ENCODE assay signal across 20 cellular contexts in the genomic region with DNA sequence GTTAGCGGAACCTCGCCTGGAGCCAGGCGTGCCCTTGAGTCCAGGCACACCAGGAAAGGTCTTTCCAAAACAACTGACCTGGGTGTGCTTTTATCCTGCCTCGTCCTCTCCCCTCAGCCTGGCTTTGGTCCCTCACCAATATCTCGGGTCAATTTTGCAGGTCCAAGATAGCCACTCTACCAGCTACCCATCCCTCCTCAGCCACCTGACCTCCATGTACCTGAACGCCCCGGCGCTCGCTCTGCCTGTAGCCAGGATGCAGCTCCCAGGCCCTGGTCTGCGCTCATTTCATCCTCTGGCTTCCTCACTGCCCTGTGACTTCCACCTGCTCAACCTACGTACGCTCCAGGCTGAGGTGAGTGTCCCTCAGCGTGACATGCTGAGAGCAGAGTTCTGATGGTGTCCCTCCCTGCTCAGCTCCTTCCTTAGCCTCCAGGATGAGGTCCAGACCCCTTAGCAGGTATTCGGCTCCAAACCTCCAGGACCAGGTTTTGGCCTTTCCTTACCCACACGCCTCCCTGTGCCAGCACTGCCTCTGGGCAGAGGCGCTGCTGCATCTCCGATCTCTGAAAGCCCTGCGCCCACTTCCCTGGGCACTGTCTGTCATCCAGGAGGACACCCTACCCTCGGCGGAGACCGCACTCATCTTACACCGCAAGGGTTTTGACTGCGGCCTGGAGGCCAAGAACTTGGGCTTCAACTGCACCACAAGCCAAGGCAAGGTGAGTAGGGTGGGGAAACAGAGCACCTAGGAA. TPM values are rescaled to one million over a fixed set of nuclear protein-coding genes. Genes with fewer than 3 reads are reported as not detected.
A peak's percentile ranks its signal among the peaks of the same experiment; 100 is the strongest.
DNase-seq lines count a peak whose midpoint lies in the region; ATAC-seq and TF ChIP-seq lines count a peak whose summit lies in the region.
"Had no signal": no experiment of that assay in that cellular context is flagged by ENCODE, and none has a peak within 500 bp of the region (broad histone marks: within the 10 kb centered on the region; RNA-seq: fewer than 3 reads in every experiment).

No MANE protein-coding gene starts in this region.

- peaks cover 0 to 2% (median 0%) of the 10 kb centered on the region in 7 donors for H3K9me3 Mint-ChIP-seq in CD14-positive monocyte
- no peaks in the 10 kb centered on the region for H3K9me3 Mint-ChIP-seq in activated T-helper 17 cell treated with anti-CD3 and anti-CD28 coated beads, Interleukin-2, amount 50 U/mL, for 72 hours
- H3K9me3 Mint-ChIP-seq in activated T-cell treated with anti-CD3 and anti-CD28 coated beads, Interleukin-2, amount 50 U/mL, for 4 hours, result no peaks in the 10 kb centered on the region

- no peak overlapping the region for H2BK15ac ChIP-seq in neuronal stem cell (ENCODE audit: low read length)

- no peaks in the 10 kb centered on the region for H3K9me3 ChIP-seq in left ventricle myocardium inferior (replicated peaks)
- H3K9me3 ChIP-seq in neuronal stem cell (replicated peaks in 1 of 2; ENCODE audit: control insufficient read depth in 2 of 2, insufficient read depth in 1 of 2, low read depth in 1 of 2, low read length in 2 of 2), result no peaks in the 10 kb centered on the region
- no peaks in the 10 kb centered on the region for H3K9me3 ChIP-seq in HAP-1
- H3K9me3 ChIP-seq: Peyer's patch had no signal

- no peak for DNase-seq in CD14-positive monocyte (ENCODE audit: low spot score)
- DNase-seq in left ventricle myocardium inferior, result no peak
- DNase-seq in neuronal stem cell (ENCODE audit: low spot score), result no peak
- DNase-seq in NCI-H2196 (lab: John Stamatoyannopoulos, UW; ENCODE audit: unreplicated experiment), result no peak
- DNase-seq in HAP-1 (ENCODE audit: low spot score in 2 of 2), result no peak
- no peak for DNase-seq in cerebellar cortex (ENCODE audit: low spot score)
- DNase-seq in activated T-cell treated with anti-CD3 and anti-CD28 coated beads, Interleukin-2, amount 50 U/mL, for 4 hours, result no peak
- DNase-seq: DMS53, GDM1, GOT3, Kasumi-1, NCI-H1048, NCI-H1417 treated with DMSO at 0.1 percent for 48 hours, NCI-H2029, NCI-H345, NCI-H524, NCI-H82, Peyer's patch had no signal

- no peak overlapping the region for H4K91ac ChIP-seq in neuronal stem cell (ENCODE audit: low read depth, low read length, poor library complexity)

- no peak overlapping the region for H2BK5ac ChIP-seq in neuronal stem cell (ENCODE audit: low read length)

- TF ChIP-seq CTCF in CD14-positive monocyte (IDR thresholded peaks at IDR 0.05) (no peak), left ventricle myocardium inferior (IDR thresholded peaks at IDR 0.05; ENCODE audit: borderline replicate concordance) (no peak)

- H3K9ac ChIP-seq in neuronal stem cell (ENCODE audit: low read depth, low read length, poor library complexity), result peak overlapping the region; percentile 36

- H3K4me3 ChIP-seq in left ventricle myocardium inferior, result peak overlapping the region; percentile 57
- no peak overlapping the region for H3K4me3 ChIP-seq in neuronal stem cell (ENCODE audit: low read length in 2 of 2)
- no peak overlapping the region for H3K4me3 ChIP-seq in HAP-1
- H3K4me3 ChIP-seq: Peyer's patch had no signal

- H3K14ac ChIP-seq in neuronal stem cell (ENCODE audit: low read length), result peak overlapping the region; percentile 76

- H4K8ac ChIP-seq in neuronal stem cell (ENCODE audit: low read depth, low read length), result no peak overlapping the region

- in situ Hi-C loops in HAP-1 (cut with MboI; ENCODE audit: low sequenced_read_pairs), result no loop called here

- H2AFZ ChIP-seq in neuronal stem cell (ENCODE audit: low read length), result no peak overlapping the region

- ATAC-seq in activated T-helper 17 cell treated with anti-CD3 and anti-CD28 coated beads, Interleukin-2, amount 50 U/mL, for 72 hours (replicated peaks), result no peak
- ATAC-seq in activated T-cell treated with anti-CD3 and anti-CD28 coated beads, Interleukin-2, amount 50 U/mL, for 4 hours, result no peak

- H3K18ac ChIP-seq in neuronal stem cell (ENCODE audit: low read length), result no peak overlapping the region

- H3K4me1 Mint-ChIP-seq in CD14-positive monocyte, result peaks cover 48% of the 10 kb centered on the region
- peaks cover 9% of the 10 kb centered on the region for H3K4me1 Mint-ChIP-seq in activated T-helper 17 cell treated with anti-CD3 and anti-CD28 coated beads, Interleukin-2, amount 50 U/mL, for 72 hours
- H3K4me1 Mint-ChIP-seq in activated T-cell treated with anti-CD3 and anti-CD28 coated beads, Interleukin-2, amount 50 U/mL, for 4 hours (ENCODE audit: low read depth), result peaks cover 2% of the 10 kb centered on the region

- no peak overlapping the region for H2BK120ac ChIP-seq in neuronal stem cell (ENCODE audit: low read depth, low read length)

- peak overlapping the region; percentile 34 for H3K23ac ChIP-seq in neuronal stem cell (ENCODE audit: low read depth, low read length, poor library complexity)

- no peak overlapping the region for H3K4ac ChIP-seq in neuronal stem cell (ENCODE audit: low read length)

- H3K27ac ChIP-seq in left ventricle myocardium inferior (replicated peaks) (peak overlapping the region; percentile 91), neuronal stem cell (replicated peaks; ENCODE audit: low read length) (no peak overlapping the region)
- H3K27ac ChIP-seq: Peyer's patch had no signal

- no peaks in the 10 kb centered on the region for H3K27me3 ChIP-seq in left ventricle myocardium inferior (ENCODE audit: low read depth)
- H3K27me3 ChIP-seq in neuronal stem cell (ENCODE audit: control insufficient read depth in 3 of 3, insufficient read depth in 3 of 3, low read depth in 1 of 3, low read length in 3 of 3), result no peaks in the 10 kb centered on the region
- H3K27me3 ChIP-seq in HAP-1 (ENCODE audit: low read depth), result no peaks in the 10 kb centered on the region
- H3K27me3 ChIP-seq: Peyer's patch had no signal

- H3K4me1 ChIP-seq in left ventricle myocardium inferior (peaks cover 62% of the 10 kb centered on the region), neuronal stem cell (ENCODE audit: control insufficient read depth in 2 of 2, insufficient read depth in 1 of 2, low read depth in 1 of 2, low read length in 2 of 2) (no peaks in the 10 kb centered on the region), HAP-1 (no peaks in the 10 kb centered on the region)
- H3K4me1 ChIP-seq: Peyer's patch had no signal

- no peaks in the 10 kb centered on the region for H3K79me1 ChIP-seq in neuronal stem cell (ENCODE audit: low read depth, low read length)

- no CpG with 5 or more reads among the region's 23 CpGs for WGBS in neuronal stem cell (ENCODE audit: extremely low coverage in 2 of 2, insufficient read length in 2 of 2, insufficient replicate concordance in 1 of 2), 2 donors

- H3K36me3 ChIP-seq in left ventricle myocardium inferior (peaks cover 85% of the 10 kb centered on the region), neuronal stem cell (replicated peaks in 1 of 2; ENCODE audit: control insufficient read depth in 2 of 2, insufficient read depth in 2 of 2, low read length in 2 of 2) (peaks cover 48 to 83% of the 10 kb centered on the region in 2 donors), HAP-1 (replicated peaks) (peaks cover 69% of the 10 kb centered on the region)

- no peak overlapping the region for H2BK12ac ChIP-seq in neuronal stem cell (ENCODE audit: low read length)

- no peak overlapping the region for H3K4me2 ChIP-seq in neuronal stem cell (ENCODE audit: insufficient read depth, low read length, poor library complexity, severe bottlenecking)

- peak overlapping the region in 4 of 7 donors; percentile 39 to 71 (median 60) for H3K27ac Mint-ChIP-seq in CD14-positive monocyte
- H3K27ac Mint-ChIP-seq in activated T-helper 17 cell treated with anti-CD3 and anti-CD28 coated beads, Interleukin-2, amount 50 U/mL, for 72 hours, result peak overlapping the region; percentile 50
- H3K27ac Mint-ChIP-seq: B cell had no signal

- H3K36me3 Mint-ChIP-seq in CD14-positive monocyte, result peaks cover 62 to 78% of the 10 kb centered on the region in 2 donors
- peaks cover 97% of the 10 kb centered on the region for H3K36me3 Mint-ChIP-seq in activated T-helper 17 cell treated with anti-CD3 and anti-CD28 coated beads, Interleukin-2, amount 50 U/mL, for 72 hours (ENCODE audit: low read depth)
- peaks cover 43% of the 10 kb centered on the region for H3K36me3 Mint-ChIP-seq in activated T-cell treated with anti-CD3 and anti-CD28 coated beads, Interleukin-2, amount 50 U/mL, for 4 hours (ENCODE audit: insufficient read depth)

- no peak overlapping the region for H3K4me3 Mint-ChIP-seq in CD14-positive monocyte
- H3K4me3 Mint-ChIP-seq in activated T-helper 17 cell treated with anti-CD3 and anti-CD28 coated beads, Interleukin-2, amount 50 U/mL, for 72 hours, result no peak overlapping the region
- no peak overlapping the region for H3K4me3 Mint-ChIP-seq in activated T-cell treated with anti-CD3 and anti-CD28 coated beads, Interleukin-2, amount 50 U/mL, for 4 hours
- H3K4me3 Mint-ChIP-seq: B cell had no signal

- peaks cover 0 to 2% (median 1%) of the 10 kb centered on the region in 3 donors for H3K27me3 Mint-ChIP-seq in CD14-positive monocyte (ENCODE audit: low read depth in 3 of 3)
- H3K27me3 Mint-ChIP-seq in activated T-helper 17 cell treated with anti-CD3 and anti-CD28 coated beads, Interleukin-2, amount 50 U/mL, for 72 hours, result no peaks in the 10 kb centered on the region
- no peaks in the 10 kb centered on the region for H3K27me3 Mint-ChIP-seq in activated T-cell treated with anti-CD3 and anti-CD28 coated beads, Interleukin-2, amount 50 U/mL, for 4 hours (ENCODE audit: low read depth)
- H3K27me3 Mint-ChIP-seq: B cell had no signal

- no peak overlapping the region for H2AK5ac ChIP-seq in neuronal stem cell (ENCODE audit: low read depth, low read length)

- intact Hi-C loops in CD14-positive monocyte (cut with micrococcal nuclease) (loop anchor here in 1 of 2 donors (10.0 kb wide), 1 partner anchor 937 kb away; the partner anchor contains the start of gene SLCO3A1), left ventricle myocardium inferior (cut with micrococcal nuclease) (no loop called here)

RNA-seq across cellular contexts. Expression of gene HDDC3, which starts 14.1 kb away (rescaled TPM):
- polyA plus RNA-seq in CD14-positive monocyte, result 10 to 100 TPM; 14.8 to 19.7 TPM
- total RNA-seq in activated T-helper 17 cell treated with anti-CD3 and anti-CD28 coated beads, Interleukin-2, amount 50 U/mL, for 72 hours, result 10 to 100 TPM; 15.9 to 19.0 TPM
- total RNA-seq in left ventricle myocardium inferior, result 12.7 TPM
- polyA plus RNA-seq in neuronal stem cell (2013, experiment 1 of 2), result 17.1 TPM
- 16.8 TPM for polyA plus RNA-seq in neuronal stem cell (2013, experiment 2 of 2)
- total RNA-seq in activated T-cell treated with anti-CD3 and anti-CD28 coated beads, Interleukin-2, amount 50 U/mL, for 4 hours, result 10 to 100 TPM; 39.9 to 43.6 (median 40.0) TPM

RNA-seq across cellular contexts. Expression of gene MAN2A2, which starts 15.1 kb away (rescaled TPM):
- polyA plus RNA-seq in CD14-positive monocyte, result 1 to 10 TPM; 6.6 to 7.3 TPM
- 100 to 1,000 TPM; 121 to 127 TPM for total RNA-seq in activated T-helper 17 cell treated with anti-CD3 and anti-CD28 coated beads, Interleukin-2, amount 50 U/mL, for 72 hours
- total RNA-seq in left ventricle myocardium inferior, result 95.4 TPM
- polyA plus RNA-seq in neuronal stem cell (2013, experiment 1 of 2), result 41.6 TPM
- polyA plus RNA-seq in neuronal stem cell (2013, experiment 2 of 2), result 37.8 TPM
- 100 to 1,000 TPM in 2 of 3 donors, 10 to 100 TPM in 1; 93.2 to 124 (median 122) TPM for total RNA-seq in activated T-cell treated with anti-CD3 and anti-CD28 coated beads, Interleukin-2, amount 50 U/mL, for 4 hours

RNA-seq across cellular contexts. Expression of gene UNC45A, which starts 16.9 kb away (rescaled TPM):
- 10 to 100 TPM; 30.4 to 42.6 TPM for polyA plus RNA-seq in CD14-positive monocyte
- total RNA-seq in activated T-helper 17 cell treated with anti-CD3 and anti-CD28 coated beads, Interleukin-2, amount 50 U/mL, for 72 hours, result 100 to 1,000 TPM; 101 to 103 TPM
- total RNA-seq in left ventricle myocardium inferior, result 21.9 TPM
- polyA plus RNA-seq in neuronal stem cell (2013, experiment 1 of 2), result 29.4 TPM
- 28.4 TPM for polyA plus RNA-seq in neuronal stem cell (2013, experiment 2 of 2)
- 10 to 100 TPM; 63.4 to 70.5 (median 68.0) TPM for total RNA-seq in activated T-cell treated with anti-CD3 and anti-CD28 coated beads, Interleukin-2, amount 50 U/mL, for 4 hours

RNA-seq across cellular contexts. Expression of gene FES, which starts 33.9 kb away (rescaled TPM):
- polyA plus RNA-seq in CD14-positive monocyte, result 100 to 1,000 TPM; 140 to 157 TPM
- 100 to 1,000 TPM in 1 of 2 donors, 10 to 100 TPM in 1; 98.5 to 122 TPM for total RNA-seq in activated T-helper 17 cell treated with anti-CD3 and anti-CD28 coated beads, Interleukin-2, amount 50 U/mL, for 72 hours
- total RNA-seq in left ventricle myocardium inferior, result 11.9 TPM
- 2.6 TPM for polyA plus RNA-seq in neuronal stem cell (2013, experiment 1 of 2)
- polyA plus RNA-seq in neuronal stem cell (2013, experiment 2 of 2), result 2.3 TPM
- total RNA-seq in activated T-cell treated with anti-CD3 and anti-CD28 coated beads, Interleukin-2, amount 50 U/mL, for 4 hours, result 1 to 10 TPM; 3.6 to 8.1 (median 5.8) TPM

RNA-seq across cellular contexts. Expression of gene RCCD1, which starts 36.5 kb away (rescaled TPM):
- polyA plus RNA-seq in CD14-positive monocyte, result 1 to 10 TPM; 1.2 to 1.5 TPM
- 10 to 100 TPM; 31.9 to 32.8 TPM for total RNA-seq in activated T-helper 17 cell treated with anti-CD3 and anti-CD28 coated beads, Interleukin-2, amount 50 U/mL, for 72 hours
- 10.9 TPM for total RNA-seq in left ventricle myocardium inferior
- polyA plus RNA-seq in neuronal stem cell (2013, experiment 1 of 2), result 15.6 TPM
- polyA plus RNA-seq in neuronal stem cell (2013, experiment 2 of 2), result 14.4 TPM
- 10 to 100 TPM; 11.1 to 18.4 (median 13.1) TPM for total RNA-seq in activated T-cell treated with anti-CD3 and anti-CD28 coated beads, Interleukin-2, amount 50 U/mL, for 4 hours
